Comparison of ENCODE assay signal across 18 cellular contexts in genomic region chr10:127556911-127557310, GRCh38. TPM values are rescaled to one million over a fixed set of nuclear protein-coding genes. Genes with fewer than 3 reads are reported as not detected.
DNase-seq lines count a peak whose midpoint lies in the region; ATAC-seq and TF ChIP-seq lines count a peak whose summit lies in the region.
"Had no signal": no experiment of that assay in that cellular context is flagged by ENCODE, and none has a peak within 500 bp of the region (broad histone marks: within the 10 kb centered on the region; RNA-seq: fewer than 3 reads in every experiment).

No MANE protein-coding gene starts in this region.

- H3K4me3 ChIP-seq in RWPE2 (ENCODE audit: severe bottlenecking) = no peak overlapping the region
- no peak overlapping the region for H3K4me3 ChIP-seq in hepatocyte
- H3K4me3 ChIP-seq: heart left ventricle, lung had no signal

- H3K4me1 ChIP-seq in RWPE2 (ENCODE audit: insufficient read depth, poor library complexity, severe bottlenecking) (no peaks in the 10 kb centered on the region), hepatocyte (ENCODE audit: insufficient read depth) (no peaks in the 10 kb centered on the region)
- H3K4me1 ChIP-seq: heart left ventricle had no signal

- H3K79me2 ChIP-seq in hepatocyte = no peaks in the 10 kb centered on the region

- intact Hi-C loops in posterior vena cava (cut with DNase I) = no loop called here

- TF ChIP-seq CTCF in RWPE2 (IDR thresholded peaks at IDR 0.05; ENCODE audit: poor library complexity, severe bottlenecking) (no peak), hepatocyte (IDR thresholded peaks at IDR 0.05; ENCODE audit: poor library complexity) (no peak), progenitor cell of endocrine pancreas (IDR thresholded peaks at IDR 0.05; ENCODE audit: unreplicated experiment) (no peak)

- no peaks in the 10 kb centered on the region for H3K9me2 ChIP-seq in hepatocyte (replicated peaks; ENCODE audit: insufficient read depth)

- no peak overlapping the region for H3K27ac Mint-ChIP-seq in progenitor cell of endocrine pancreas
- H3K27ac Mint-ChIP-seq: activated naive CD8-positive, alpha-beta T cell treated with anti-CD3 and anti-CD28 coated beads, Interleukin-2, amount 50 U/mL, for 24 hours had no signal

- ATAC-seq in RWPE2 (ENCODE audit: low read depth) = peak; percentile 42; the same call in 1 of the 3 replicates
- no peak for ATAC-seq in HG03460 (IDR thresholded peaks at IDR 0.05; ENCODE audit: unreplicated experiment)
- ATAC-seq: activated naive CD8-positive, alpha-beta T cell treated with anti-CD3 and anti-CD28 coated beads, Interleukin-2, amount 50 U/mL, for 24 hours; heart left ventricle had no signal

- WGBS in hepatocyte (ENCODE audit: low lambda C conversion rate, missing lambda C conversion rate) = 8% methylated on average over 11 of the region's 11 CpGs

- DNase-seq in NCI-H82 (lab: John Stamatoyannopoulos, UW) = peak; percentile 30
- DNase-seq in NCI-H82 treated with DMSO at 0.1 percent for 48 hours (lab: John Stamatoyannopoulos, UW; ENCODE audit: unreplicated experiment) = no peak
- DNase-seq in RWPE2 (ENCODE audit: low spot score) = no peak
- DNase-seq in hepatocyte (ENCODE audit: low spot score) = peak; percentile 66
- DNase-seq in progenitor cell of endocrine pancreas (ENCODE audit: low spot score, unreplicated experiment) = peak; percentile 59
- DNase-seq in posterior vena cava (ENCODE audit: low spot score) = no peak
- DNase-seq in NCI-H128 (lab: John Stamatoyannopoulos, UW; ENCODE audit: unreplicated experiment) = no peak
- DNase-seq: activated CD8-positive, alpha-beta memory T cell treated with anti-CD3 and anti-CD28 coated beads, Interleukin-2, amount 50 U/mL, for 48 hours; activated naive CD8-positive, alpha-beta T cell treated with anti-CD3 and anti-CD28 coated beads, Interleukin-2, amount 50 U/mL, for 24 hours; CD8-positive, alpha-beta memory T cell; HCEC 1CT; NCI-H2081 treated with DMSO at 0.1 percent for 48 hours had no signal

- H3K36me3 Mint-ChIP-seq in progenitor cell of endocrine pancreas (ENCODE audit: insufficient read depth) = no peaks in the 10 kb centered on the region

- no peaks in the 10 kb centered on the region for H3K9me3 ChIP-seq in RWPE2 (ENCODE audit: severe bottlenecking)
- no peaks in the 10 kb centered on the region for H3K9me3 ChIP-seq in hepatocyte (ENCODE audit: low read depth)
- H3K9me3 ChIP-seq: heart left ventricle had no signal

- peaks cover 34% of the 10 kb centered on the region for H3K27me3 Mint-ChIP-seq in progenitor cell of endocrine pancreas
- H3K27me3 Mint-ChIP-seq: activated naive CD8-positive, alpha-beta T cell treated with anti-CD3 and anti-CD28 coated beads, Interleukin-2, amount 50 U/mL, for 24 hours had no signal

- no peak overlapping the region for H3K4me3 Mint-ChIP-seq in progenitor cell of endocrine pancreas (ENCODE audit: low read depth)
- H3K4me3 Mint-ChIP-seq: activated naive CD8-positive, alpha-beta T cell treated with anti-CD3 and anti-CD28 coated beads, Interleukin-2, amount 50 U/mL, for 24 hours; CD8-positive, alpha-beta memory T cell had no signal

- H4K20me1 ChIP-seq in hepatocyte (ENCODE audit: insufficient read depth, poor library complexity, severe bottlenecking) = no peaks in the 10 kb centered on the region

- H3K36me3 ChIP-seq in RWPE2 (ENCODE audit: low read depth) (no peaks in the 10 kb centered on the region), hepatocyte (replicated peaks; ENCODE audit: insufficient read depth, low read depth) (no peaks in the 10 kb centered on the region)
- H3K36me3 ChIP-seq: heart left ventricle had no signal

- no peaks in the 10 kb centered on the region for H3K4me1 Mint-ChIP-seq in progenitor cell of endocrine pancreas (ENCODE audit: low read depth)
- H3K4me1 Mint-ChIP-seq: activated naive CD8-positive, alpha-beta T cell treated with anti-CD3 and anti-CD28 coated beads, Interleukin-2, amount 50 U/mL, for 24 hours; CD8-positive, alpha-beta memory T cell had no signal

- H3K27me3 ChIP-seq in RWPE2 (ENCODE audit: insufficient read depth, poor library complexity, severe bottlenecking) (no peaks in the 10 kb centered on the region), hepatocyte (peaks cover 12% of the 10 kb centered on the region)

- no peak overlapping the region for H3K27ac ChIP-seq in RWPE2 (ENCODE audit: poor library complexity, severe bottlenecking)
- H3K27ac ChIP-seq in hepatocyte = no peak overlapping the region
- H3K27ac ChIP-seq: heart left ventricle had no signal

- no peak overlapping the region for H3K4me2 ChIP-seq in hepatocyte

- no peak overlapping the region for H2AFZ ChIP-seq in hepatocyte

- H3K9me3 Mint-ChIP-seq in progenitor cell of endocrine pancreas (ENCODE audit: low read depth) = no peaks in the 10 kb centered on the region

RNA-seq across cellular contexts. Expression of gene NPS, which starts 7.8 kb away (rescaled TPM):
- total RNA-seq in hepatocyte = not detected in 2 replicates
- polyA plus RNA-seq in hepatocyte = not detected in 2 replicates
- total RNA-seq in progenitor cell of endocrine pancreas = not detected in 2 replicates
- total RNA-seq in posterior vena cava = not detected
- total RNA-seq: A172; CD8-positive, alpha-beta memory T cell; cerebellum; epithelial cell of proximal tubule; heart left ventricle; lung had no signal
- polyA plus RNA-seq: CD8-positive, alpha-beta memory T cell; heart left ventricle; lung had no signal

Comparison
In these comparisons a context has a peak if more than half of its experiments do, and no peak if none do; other contexts are left out.
1. DNase-seq: peak in NCI-H82 (single experiment), hepatocyte (single experiment) and progenitor cell of endocrine pancreas (single experiment); none in NCI-H82 treated with DMSO at 0.1 percent for 48 hours (single experiment), RWPE2 (single experiment), posterior vena cava (single experiment) and NCI-H128 (single experiment).